8 cellular contexts compared by ENCODE assay signal in the genomic region with DNA sequence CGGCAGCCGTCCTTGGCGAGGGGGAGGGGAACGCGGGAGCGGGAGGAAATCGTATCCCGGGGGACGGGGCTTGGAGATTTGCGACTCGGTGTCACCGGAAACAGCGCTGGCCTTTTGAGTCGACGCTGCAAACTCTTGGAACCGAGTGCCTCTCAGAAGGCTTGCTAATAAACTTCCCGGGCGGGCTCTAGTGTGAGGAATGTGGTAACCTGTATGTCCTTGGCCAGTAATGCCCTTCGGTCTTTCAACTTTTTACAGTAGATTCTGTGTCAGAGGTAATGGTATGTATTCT.
DNase-seq lines count a peak whose midpoint lies in the region; ATAC-seq and TF ChIP-seq lines count a peak whose summit lies in the region.

No MANE protein-coding gene starts in this region.

- TF ChIP-seq CTCF in cardiac muscle cell (IDR thresholded peaks at IDR 0.05; ENCODE audit: low read depth, low read length) (peak; percentile 11), activated B cell treated with CpG ODN at 0.5 μM for 24 hours (IDR thresholded peaks at IDR 0.05) (no peak)

- DNase-seq in cardiac muscle cell (ENCODE audit: low read depth in 1 of 2, low spot score in 1 of 2): peak in 1 of 2 donors; percentile 94
- DNase-seq in left cardiac atrium: no peak
- DNase-seq in activated B cell treated with CpG ODN at 0.5 μM for 24 hours: no peak
- peak; percentile 54 for DNase-seq in iPS DF 19.7 (ENCODE audit: low read depth, low spot score)
- no peak for DNase-seq in stimulated activated naive B cell treated with anti-CD40 and anti-IgM and Interleukin-4, amounts not matched to agents 10 μg/mL and 1 μg/mL and 100 μg/mL, for 72 hours
- no peak for DNase-seq in posterior cingulate gyrus
- DNase-seq in stimulated activated CD4-positive, alpha-beta T cell treated with anti-CD3 and anti-CD28 coated beads, Interleukin-4, amount 100 ng/mL, for 1 hour: no peak

- peak overlapping the region; percentile 89 for H3K4me3 Mint-ChIP-seq in activated B cell treated with CpG ODN at 0.5 μM for 24 hours
- peak overlapping the region; percentile 92 for H3K4me3 Mint-ChIP-seq in stimulated activated naive B cell treated with anti-CD40 and anti-IgM and Interleukin-4, amounts not matched to agents 10 μg/mL and 1 μg/mL and 100 μg/mL, for 72 hours

- H3K9me3 ChIP-seq in cardiac muscle cell (ENCODE audit: low read depth): no peaks in the 10 kb centered on the region

- peaks cover 20% of the 10 kb centered on the region for H3K4me1 ChIP-seq in cardiac muscle cell (ENCODE audit: low read depth)

- ATAC-seq in left cardiac atrium (no peak), activated B cell treated with CpG ODN at 0.5 μM for 24 hours (ENCODE audit: low read depth) (no peak), GM21619 (IDR thresholded peaks at IDR 0.05; ENCODE audit: unreplicated experiment) (no peak)
- ATAC-seq in stimulated activated naive B cell treated with anti-CD40 and anti-IgM and Interleukin-4, amounts not matched to agents 10 μg/mL and 1 μg/mL and 100 μg/mL, for 72 hours (replicated peaks): peak; percentile 0 to 1

- H3K27ac Mint-ChIP-seq in activated B cell treated with CpG ODN at 0.5 μM for 24 hours: peak overlapping the region; percentile 87
- H3K27ac Mint-ChIP-seq in stimulated activated naive B cell treated with anti-CD40 and anti-IgM and Interleukin-4, amounts not matched to agents 10 μg/mL and 1 μg/mL and 100 μg/mL, for 72 hours: peak overlapping the region; percentile 96

- intact Hi-C loops in left cardiac atrium (cut with DNase I) (loop anchor here in 1 of 2 donors (10.0 kb wide), 1 partner anchor 1338 kb away; no protein-coding TSS in a partner anchor), activated B cell treated with CpG ODN at 0.5 μM for 24 hours (cut with micrococcal nuclease) (loop anchor here (2.0 to 10.0 kb wide), 5 partner anchors 208 to 1710 kb away; a partner anchor contains a TSS), posterior cingulate gyrus (cut with DNase I) (loop anchor here (5.0 kb wide), 1 partner anchor 85 kb away; a partner anchor contains a TSS)

- CTCF ChIA-PET in activated B cell treated with CpG ODN at 0.5 μM for 24 hours (lab: Charles Lee): no interaction called here

- H3K27me3 Mint-ChIP-seq in activated B cell treated with CpG ODN at 0.5 μM for 24 hours: no peaks in the 10 kb centered on the region
- no peaks in the 10 kb centered on the region for H3K27me3 Mint-ChIP-seq in stimulated activated naive B cell treated with anti-CD40 and anti-IgM and Interleukin-4, amounts not matched to agents 10 μg/mL and 1 μg/mL and 100 μg/mL, for 72 hours

- H3K9me3 Mint-ChIP-seq in activated B cell treated with CpG ODN at 0.5 μM for 24 hours: no peaks in the 10 kb centered on the region
- H3K9me3 Mint-ChIP-seq in stimulated activated naive B cell treated with anti-CD40 and anti-IgM and Interleukin-4, amounts not matched to agents 10 μg/mL and 1 μg/mL and 100 μg/mL, for 72 hours: no peaks in the 10 kb centered on the region

- peaks cover 11% of the 10 kb centered on the region for H3K36me3 Mint-ChIP-seq in activated B cell treated with CpG ODN at 0.5 μM for 24 hours (ENCODE audit: low read depth)
- H3K36me3 Mint-ChIP-seq in stimulated activated naive B cell treated with anti-CD40 and anti-IgM and Interleukin-4, amounts not matched to agents 10 μg/mL and 1 μg/mL and 100 μg/mL, for 72 hours: peaks cover 4 to 6% of the 10 kb centered on the region in 2 donors

- peaks cover 54% of the 10 kb centered on the region for H3K4me1 Mint-ChIP-seq in activated B cell treated with CpG ODN at 0.5 μM for 24 hours
- H3K4me1 Mint-ChIP-seq in stimulated activated naive B cell treated with anti-CD40 and anti-IgM and Interleukin-4, amounts not matched to agents 10 μg/mL and 1 μg/mL and 100 μg/mL, for 72 hours: peaks cover 17 to 56% of the 10 kb centered on the region in 2 donors

- peak overlapping the region; percentile 100 for H3K27ac ChIP-seq in cardiac muscle cell

- POLR2A ChIA-PET in activated B cell treated with CpG ODN at 0.5 μM for 24 hours (lab: Charles Lee): interaction anchor here (1.1 to 1.5 kb wide), 2 partner anchors 10 to 1521 kb away, joined by 3 to 6 read pairs; no protein-coding TSS in a partner anchor

- H3K4me3 ChIP-seq in cardiac muscle cell: peak overlapping the region; percentile 96

- H3K27me3 ChIP-seq in cardiac muscle cell: no peaks in the 10 kb centered on the region

- peaks cover 3% of the 10 kb centered on the region for H3K36me3 ChIP-seq in cardiac muscle cell

Comparison
In these comparisons a context has a peak if more than half of its experiments do, and no peak if none do; other contexts are left out.
1. ATAC-seq: peak in stimulated activated naive B cell treated with anti-CD40 and anti-IgM and Interleukin-4, amounts not matched to agents 10 μg/mL and 1 μg/mL and 100 μg/mL, for 72 hours (2 of 2); none in left cardiac atrium (0 of 2), activated B cell treated with CpG ODN at 0.5 μM for 24 hours (single experiment) and GM21619 (single experiment).